ENCODE assay signal across 13 cellular contexts in genomic region chr2:239113164-239113563, GRCh38.
DNase-seq lines count a peak whose midpoint lies in the region; ATAC-seq and TF ChIP-seq lines count a peak whose summit lies in the region.
"Had no signal": no experiment of that assay in that cellular context is flagged by ENCODE, and none has a peak within 500 bp of the region (broad histone marks: within the 10 kb centered on the region; RNA-seq: fewer than 3 reads in every experiment).

No MANE protein-coding gene starts in this region.

- H3K4me3 ChIP-seq in fibroblast of the aortic adventitia (ENCODE audit: low read depth, low read length) (no peak overlapping the region), upper lobe of right lung (no peak overlapping the region)
- H3K4me3 ChIP-seq: A549 had no signal

- peaks cover 18% of the 10 kb centered on the region for H3K4me1 ChIP-seq in upper lobe of right lung

- DNase-seq in NCI-H748 (lab: John Stamatoyannopoulos, UW; ENCODE audit: unreplicated experiment): peak; percentile 19
- no peak for DNase-seq in NCI-H748 treated with DMSO at 0.1 percent for 48 hours (lab: John Stamatoyannopoulos, UW)
- DNase-seq in fibroblast of the aortic adventitia (ENCODE audit: low read depth): peak; percentile 59
- peak; percentile 17 for DNase-seq in myocyte (ENCODE audit: low read depth)
- DNase-seq in upper lobe of right lung: no peak
- DNase-seq in activated CD4-positive, CD25-positive, alpha-beta regulatory T cell (lab: John Stamatoyannopoulos, UW): no peak
- DNase-seq: activated CD4-positive, alpha-beta T cell treated with anti-CD3 and anti-CD28 coated beads, Interleukin-2, amount 50 U/mL, for 1 hour; activated naive CD4-positive, alpha-beta T cell; NCI-H526; stimulated activated naive CD4-positive, alpha-beta T cell had no signal

- intact Hi-C loops in upper lobe of right lung (cut with DNase I): no loop called here

- ATAC-seq in upper lobe of right lung: peak; percentile 25
- ATAC-seq in HG03439 (IDR thresholded peaks at IDR 0.05; ENCODE audit: unreplicated experiment): no peak
- no peak for ATAC-seq in HG03095 (IDR thresholded peaks at IDR 0.05; ENCODE audit: unreplicated experiment)
- ATAC-seq: A549 had no signal

- TF ChIP-seq CTCF in fibroblast of the aortic adventitia (IDR thresholded peaks at IDR 0.05; ENCODE audit: insufficient read depth, low read length) (no peak), upper lobe of right lung (IDR thresholded peaks at IDR 0.05) (no peak)

- no peaks in the 10 kb centered on the region for H3K27me3 ChIP-seq in upper lobe of right lung

- H3K9me3 ChIP-seq in upper lobe of right lung: no peaks in the 10 kb centered on the region
- H3K9me3 ChIP-seq: A549 had no signal

- peaks cover 32% of the 10 kb centered on the region for H3K36me3 ChIP-seq in upper lobe of right lung

- peak overlapping the region; percentile 48 for H3K27ac ChIP-seq in upper lobe of right lung
- H3K27ac ChIP-seq: A549 had no signal

Comparison
In these comparisons a context has a peak if more than half of its experiments do, and no peak if none do; other contexts are left out.
1. DNase-seq: peak in NCI-H748 (single experiment), fibroblast of the aortic adventitia (single experiment) and myocyte (single experiment); none in NCI-H748 treated with DMSO at 0.1 percent for 48 hours (single experiment), upper lobe of right lung (single experiment) and activated CD4-positive, CD25-positive, alpha-beta regulatory T cell (0 of 4).